Comparison of ENCODE assay signal across 22 cellular contexts in genomic region chr1:191520345-191520744, GRCh38.
"Had no signal": no experiment of that assay in that cellular context is flagged by ENCODE, and none has a peak within 500 bp of the region (broad histone marks: within the 10 kb centered on the region; RNA-seq: fewer than 3 reads in every experiment).

No MANE protein-coding gene starts in this region.

- H3K4me1 ChIP-seq: SJSA1 had no signal

- FAIRE-seq: HTR-8/SVneo had no signal

- H3K4me1 Mint-ChIP-seq: IgD-negative memory B cell had no signal

- H3K36me3 Mint-ChIP-seq: IgD-negative memory B cell had no signal

- H3K36me3 ChIP-seq: SJSA1 had no signal

- H3K27me3 Mint-ChIP-seq: IgD-negative memory B cell had no signal

- DNase-seq: KBM-7, MV-4-11, NCI-H1048, NCI-H1105, NCI-H1417, NCI-H1436 treated with DMSO at 0.1 percent for 48 hours, NCI-H1694, NCI-H187 treated with DMSO at 0.1 percent for 48 hours, NCI-H2029 treated with DMSO at 0.1 percent for 48 hours, NCI-H2171 treated with DMSO at 0.1 percent for 48 hours, NCI-H345, NCI-H446 treated with DMSO at 0.1 percent for 48 hours, NCI-H510A treated with DMSO at 0.1 percent for 48 hours, NCI-H526, Right ventricle myocardium superior, RPMI8226, SIG-M5 had no signal

- H3K4me3 ChIP-seq: SJSA1, SK-N-MC had no signal

- H3K4me3 Mint-ChIP-seq: IgD-negative memory B cell had no signal

- H3K27ac ChIP-seq: HL-60, SJSA1, SK-N-MC had no signal

- H3K27me3 ChIP-seq: SJSA1 had no signal

- H3K27ac Mint-ChIP-seq: IgD-negative memory B cell had no signal
